Comparison of ENCODE assay signal across 1 cellular context in the genomic region with DNA sequence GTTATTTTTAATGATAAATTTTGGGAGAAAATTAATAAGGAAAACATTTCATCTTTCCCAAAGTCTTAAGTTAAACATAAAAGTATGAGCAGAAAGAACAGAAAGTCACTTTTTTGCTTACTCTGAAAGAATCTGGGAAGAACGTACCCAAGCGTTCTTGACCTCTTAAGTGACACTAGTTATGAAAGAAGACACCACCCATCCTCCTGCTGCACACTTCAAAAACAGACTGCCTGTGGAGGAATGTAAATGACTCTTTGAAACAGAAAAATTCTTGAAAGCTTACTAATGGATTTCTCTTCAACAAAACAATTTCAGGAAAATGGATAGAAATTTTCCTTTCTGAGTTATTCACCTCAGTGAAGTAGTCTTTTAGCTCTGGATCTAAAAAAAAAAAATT.
TF ChIP-seq lines count a peak whose summit lies in the region.

No MANE protein-coding gene starts in this region.

TF ChIP-seq in HCT116, 20 proteins besides CTCF, POLR2A, EP300 and RAD21:
- TF ChIP-seq EZH2phosphoT487 (IDR thresholded peaks at IDR 0.05; ENCODE audit: borderline replicate concordance) (no peak), JUND (IDR thresholded peaks at IDR 0.05) (no peak), TCF7L2 (IDR thresholded peaks at IDR 0.05; ENCODE audit: borderline replicate concordance, extremely low read depth, insufficient read depth, insufficient read length) (no peak), ELF1 (IDR thresholded peaks at IDR 0.05; ENCODE audit: borderline replicate concordance, low read depth) (no peak), CEBPB (IDR thresholded peaks at IDR 0.05; ENCODE audit: low read depth) (no peak), FOSL1 (IDR thresholded peaks at IDR 0.05; ENCODE audit: low read depth) (no peak), ZNF274 (IDR thresholded peaks at IDR 0.05; ENCODE audit: low read depth, low read length) (no peak), POLR2AphosphoS5 (IDR thresholded peaks at IDR 0.05; ENCODE audit: low read depth, low read length) (no peak), SIN3A (IDR thresholded peaks at IDR 0.05; ENCODE audit: low read depth) (no peak), YY1 (IDR thresholded peaks at IDR 0.05; ENCODE audit: extremely low read depth, insufficient replicate concordance, low read depth, low read length) (no peak), CBX3 (IDR thresholded peaks at IDR 0.05; ENCODE audit: low read depth) (no peak), ZFX (IDR thresholded peaks at IDR 0.05) (no peak), EGR1 (IDR thresholded peaks at IDR 0.05; ENCODE audit: low read depth) (no peak)
- TF ChIP-seq, protein P1, sequence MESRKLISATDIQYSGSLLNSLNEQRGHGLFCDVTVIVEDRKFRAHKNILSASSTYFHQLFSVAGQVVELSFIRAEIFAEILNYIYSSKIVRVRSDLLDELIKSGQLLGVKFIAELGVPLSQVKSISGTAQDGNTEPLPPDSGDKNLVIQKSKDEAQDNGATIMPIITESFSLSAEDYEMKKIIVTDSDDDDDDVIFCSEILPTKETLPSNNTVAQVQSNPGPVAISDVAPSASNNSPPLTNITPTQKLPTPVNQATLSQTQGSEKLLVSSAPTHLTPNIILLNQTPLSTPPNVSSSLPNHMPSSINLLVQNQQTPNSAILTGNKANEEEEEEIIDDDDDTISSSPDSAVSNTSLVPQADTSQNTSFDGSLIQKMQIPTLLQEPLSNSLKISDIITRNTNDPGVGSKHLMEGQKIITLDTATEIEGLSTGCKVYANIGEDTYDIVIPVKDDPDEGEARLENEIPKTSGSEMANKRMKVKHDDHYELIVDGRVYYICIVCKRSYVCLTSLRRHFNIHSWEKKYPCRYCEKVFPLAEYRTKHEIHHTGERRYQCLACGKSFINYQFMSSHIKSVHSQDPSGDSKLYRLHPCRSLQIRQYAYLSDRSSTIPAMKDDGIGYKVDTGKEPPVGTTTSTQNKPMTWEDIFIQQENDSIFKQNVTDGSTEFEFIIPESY (IDR thresholded peaks at IDR 0.05; ENCODE audit: extremely low read depth, insufficient replicate concordance, low read length): no peak
- TF ChIP-seq, protein P2, sequence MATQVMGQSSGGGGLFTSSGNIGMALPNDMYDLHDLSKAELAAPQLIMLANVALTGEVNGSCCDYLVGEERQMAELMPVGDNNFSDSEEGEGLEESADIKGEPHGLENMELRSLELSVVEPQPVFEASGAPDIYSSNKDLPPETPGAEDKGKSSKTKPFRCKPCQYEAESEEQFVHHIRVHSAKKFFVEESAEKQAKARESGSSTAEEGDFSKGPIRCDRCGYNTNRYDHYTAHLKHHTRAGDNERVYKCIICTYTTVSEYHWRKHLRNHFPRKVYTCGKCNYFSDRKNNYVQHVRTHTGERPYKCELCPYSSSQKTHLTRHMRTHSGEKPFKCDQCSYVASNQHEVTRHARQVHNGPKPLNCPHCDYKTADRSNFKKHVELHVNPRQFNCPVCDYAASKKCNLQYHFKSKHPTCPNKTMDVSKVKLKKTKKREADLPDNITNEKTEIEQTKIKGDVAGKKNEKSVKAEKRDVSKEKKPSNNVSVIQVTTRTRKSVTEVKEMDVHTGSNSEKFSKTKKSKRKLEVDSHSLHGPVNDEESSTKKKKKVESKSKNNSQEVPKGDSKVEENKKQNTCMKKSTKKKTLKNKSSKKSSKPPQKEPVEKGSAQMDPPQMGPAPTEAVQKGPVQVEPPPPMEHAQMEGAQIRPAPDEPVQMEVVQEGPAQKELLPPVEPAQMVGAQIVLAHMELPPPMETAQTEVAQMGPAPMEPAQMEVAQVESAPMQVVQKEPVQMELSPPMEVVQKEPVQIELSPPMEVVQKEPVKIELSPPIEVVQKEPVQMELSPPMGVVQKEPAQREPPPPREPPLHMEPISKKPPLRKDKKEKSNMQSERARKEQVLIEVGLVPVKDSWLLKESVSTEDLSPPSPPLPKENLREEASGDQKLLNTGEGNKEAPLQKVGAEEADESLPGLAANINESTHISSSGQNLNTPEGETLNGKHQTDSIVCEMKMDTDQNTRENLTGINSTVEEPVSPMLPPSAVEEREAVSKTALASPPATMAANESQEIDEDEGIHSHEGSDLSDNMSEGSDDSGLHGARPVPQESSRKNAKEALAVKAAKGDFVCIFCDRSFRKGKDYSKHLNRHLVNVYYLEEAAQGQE (IDR thresholded peaks at IDR 0.05; ENCODE audit: low read depth): no peak
- TF ChIP-seq, protein P3, sequence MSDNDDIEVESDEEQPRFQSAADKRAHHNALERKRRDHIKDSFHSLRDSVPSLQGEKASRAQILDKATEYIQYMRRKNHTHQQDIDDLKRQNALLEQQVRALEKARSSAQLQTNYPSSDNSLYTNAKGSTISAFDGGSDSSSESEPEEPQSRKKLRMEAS (IDR thresholded peaks at IDR 0.05): no peak
